Comparison of ENCODE assay signal across 24 cellular contexts in genomic region chr1:240271081-240271480, GRCh38.
"Had no signal": no experiment of that assay in that cellular context is flagged by ENCODE, and none has a peak within 500 bp of the region (broad histone marks: within the 10 kb centered on the region; RNA-seq: fewer than 3 reads in every experiment).

No MANE protein-coding gene starts in this region.

- H3K4me3 ChIP-seq: colonic mucosa, esophagus squamous epithelium, gastrocnemius medialis, heart right ventricle, left lung, lower lobe of right lung had no signal

- H3K9me3 ChIP-seq: colonic mucosa, gastrocnemius medialis had no signal

- H3K27ac Mint-ChIP-seq: dendritic cell treated with granulocyte-macrophage colony-stimulating factor and Interleukin-4, amounts not matched to agents 40 ng/mL and 50 ng/mL, for 4 days; effector memory CD8-positive, alpha-beta T cell; endodermal cell; naive thymus-derived CD4-positive, alpha-beta T cell; natural killer cell had no signal

- H3K4me1 ChIP-seq: colonic mucosa, esophagus squamous epithelium, gastrocnemius medialis, heart right ventricle, left lung, lower lobe of right lung had no signal

- H3K27me3 ChIP-seq: colonic mucosa, esophagus squamous epithelium, gastrocnemius medialis, heart right ventricle, left lung had no signal

- H3K27me3 Mint-ChIP-seq: dendritic cell treated with granulocyte-macrophage colony-stimulating factor and Interleukin-4, amounts not matched to agents 40 ng/mL and 50 ng/mL, for 4 days; effector memory CD8-positive, alpha-beta T cell; naive thymus-derived CD4-positive, alpha-beta T cell had no signal

- DNase-seq: colonic mucosa; cortex of kidney; effector CD8-positive, alpha-beta T cell; effector memory CD8-positive, alpha-beta T cell; endodermal cell; erythroblast; esophagus squamous epithelium; foreskin melanocyte; gastrocnemius medialis; glutamatergic neuron; head of caudate nucleus; heart right ventricle; hippocampal formation; left cardiac atrium; left lung; left ventricle myocardium superior; lower lobe of right lung; mesenchymal stem cell; midbrain; naive thymus-derived CD4-positive, alpha-beta T cell; natural killer cell had no signal

- H3K4me1 Mint-ChIP-seq: naive thymus-derived CD4-positive, alpha-beta T cell; natural killer cell had no signal

- H3K36me3 Mint-ChIP-seq: naive thymus-derived CD4-positive, alpha-beta T cell; natural killer cell had no signal

- H3K4me3 Mint-ChIP-seq: dendritic cell treated with granulocyte-macrophage colony-stimulating factor and Interleukin-4, amounts not matched to agents 40 ng/mL and 50 ng/mL, for 4 days; effector memory CD8-positive, alpha-beta T cell; endodermal cell; naive thymus-derived CD4-positive, alpha-beta T cell; natural killer cell had no signal

- H3K27ac ChIP-seq: colonic mucosa, epithelial cell of prostate, esophagus squamous epithelium, gastrocnemius medialis, heart right ventricle, left lung, lower lobe of right lung had no signal

- ATAC-seq: effector memory CD8-positive, alpha-beta T cell; esophagus mucosa; gastrocnemius medialis; heart right ventricle; left cardiac atrium; left lung; left ventricle myocardium superior; lower lobe of right lung; naive thymus-derived CD4-positive, alpha-beta T cell; natural killer cell had no signal

- H3K36me3 ChIP-seq: colonic mucosa, esophagus squamous epithelium, gastrocnemius medialis, heart right ventricle, left lung, lower lobe of right lung had no signal
